In the genomic region with DNA sequence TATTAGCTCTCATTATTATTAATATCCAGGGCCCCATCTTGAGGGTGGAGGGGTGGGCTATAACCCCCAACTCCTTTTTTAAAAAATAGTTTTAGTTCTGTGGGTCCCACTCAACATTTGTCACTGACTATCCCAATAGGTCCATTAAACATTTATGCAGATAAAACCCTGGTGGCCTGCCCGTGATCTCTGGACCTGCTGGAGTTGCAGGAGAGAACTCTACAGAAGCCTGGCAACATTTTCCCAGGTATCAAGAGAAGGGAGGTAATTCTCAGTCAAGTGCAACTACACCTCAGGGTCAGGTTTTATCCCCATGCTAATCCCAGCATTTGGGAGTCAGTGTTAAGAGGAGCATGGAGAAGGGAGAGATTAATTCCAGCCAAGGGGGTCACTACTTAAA, we compare ENCODE assay signal across 29 cellular contexts.
"Had no signal": no experiment of that assay in that cellular context is flagged by ENCODE, and none has a peak within 500 bp of the region (broad histone marks: within the 10 kb centered on the region; RNA-seq: fewer than 3 reads in every experiment).

No MANE protein-coding gene starts in this region.

- DNase-seq: Karpas-422, Kasumi-1, MG63, MM.1S, MV-4-11, NCI-H1048, NCI-H1105, NCI-H1105 treated with DMSO at 0.1 percent for 48 hours, NCI-H1417, NCI-H1417 treated with DMSO at 0.1 percent for 48 hours, NCI-H1436, NCI-H1436 treated with DMSO at 0.1 percent for 48 hours, NCI-H146, NCI-H1694, NCI-H1694 treated with DMSO at 0.1 percent for 48 hours, NCI-H187, NCI-H187 treated with DMSO at 0.1 percent for 48 hours, NCI-H1930, NCI-H2029 treated with DMSO at 0.1 percent for 48 hours, NCI-H2081 treated with DMSO at 0.1 percent for 48 hours, NCI-H2107, NCI-H2171, NCI-H2171 treated with DMSO at 0.1 percent for 48 hours, NCI-H2227 treated with DMSO at 0.1 percent for 48 hours, NCI-H226, NCI-H345, NCI-H446, NCI-H446 treated with DMSO at 0.1 percent for 48 hours, NCI-H510A had no signal
